In the genomic region with DNA sequence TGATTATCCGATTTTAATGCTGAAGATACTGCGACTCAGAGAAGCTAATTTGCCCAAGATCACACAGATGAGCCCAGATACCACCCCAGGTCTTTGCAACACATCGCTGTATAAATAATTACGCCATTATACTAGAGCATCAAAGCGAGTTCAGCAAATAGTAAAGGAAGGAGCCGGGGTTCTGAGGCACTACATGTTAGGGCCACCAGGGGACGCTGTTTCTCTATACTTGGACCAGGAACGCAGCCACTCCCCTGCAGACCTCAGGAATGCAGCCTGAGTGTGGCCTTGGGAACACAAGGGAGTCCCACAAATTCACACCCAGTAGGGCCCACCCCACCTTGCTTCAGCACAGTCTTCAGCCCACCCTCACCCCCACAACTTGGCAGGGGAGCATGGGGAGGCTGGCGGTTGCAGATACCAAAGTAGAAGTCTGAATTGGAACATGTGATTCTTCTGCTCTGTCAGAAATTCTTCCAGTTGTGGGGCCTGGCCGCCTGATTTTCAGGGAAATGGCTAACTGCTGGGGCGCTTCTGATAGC, we compare ENCODE assay signal across 1 cellular context.
TF ChIP-seq lines count a peak whose summit lies in the region.

No MANE protein-coding gene starts in this region.

TF ChIP-seq in K562, 482 proteins besides CTCF, POLR2A, EP300 and RAD21 (continued from another document and continues in another):
- TF ChIP-seq, protein P1, sequence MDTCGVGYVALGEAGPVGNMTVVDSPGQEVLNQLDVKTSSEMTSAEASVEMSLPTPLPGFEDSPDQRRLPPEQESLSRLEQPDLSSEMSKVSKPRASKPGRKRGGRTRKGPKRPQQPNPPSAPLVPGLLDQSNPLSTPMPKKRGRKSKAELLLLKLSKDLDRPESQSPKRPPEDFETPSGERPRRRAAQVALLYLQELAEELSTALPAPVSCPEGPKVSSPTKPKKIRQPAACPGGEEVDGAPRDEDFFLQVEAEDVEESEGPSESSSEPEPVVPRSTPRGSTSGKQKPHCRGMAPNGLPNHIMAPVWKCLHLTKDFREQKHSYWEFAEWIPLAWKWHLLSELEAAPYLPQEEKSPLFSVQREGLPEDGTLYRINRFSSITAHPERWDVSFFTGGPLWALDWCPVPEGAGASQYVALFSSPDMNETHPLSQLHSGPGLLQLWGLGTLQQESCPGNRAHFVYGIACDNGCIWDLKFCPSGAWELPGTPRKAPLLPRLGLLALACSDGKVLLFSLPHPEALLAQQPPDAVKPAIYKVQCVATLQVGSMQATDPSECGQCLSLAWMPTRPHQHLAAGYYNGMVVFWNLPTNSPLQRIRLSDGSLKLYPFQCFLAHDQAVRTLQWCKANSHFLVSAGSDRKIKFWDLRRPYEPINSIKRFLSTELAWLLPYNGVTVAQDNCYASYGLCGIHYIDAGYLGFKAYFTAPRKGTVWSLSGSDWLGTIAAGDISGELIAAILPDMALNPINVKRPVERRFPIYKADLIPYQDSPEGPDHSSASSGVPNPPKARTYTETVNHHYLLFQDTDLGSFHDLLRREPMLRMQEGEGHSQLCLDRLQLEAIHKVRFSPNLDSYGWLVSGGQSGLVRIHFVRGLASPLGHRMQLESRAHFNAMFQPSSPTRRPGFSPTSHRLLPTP (IDR thresholded peaks at IDR 0.05; ENCODE audit: borderline replicate concordance, extremely low read depth, insufficient read length), result no peak
- TF ChIP-seq TCF7 (IDR thresholded peaks at IDR 0.05; ENCODE audit: borderline replicate concordance), result no peak
- peak; percentile 58 for TF ChIP-seq TEAD4 (IDR thresholded peaks at IDR 0.05; ENCODE audit: low read length)
- no peak for TF ChIP-seq TEAD4 (CRISPR knock-in tag; IDR thresholded peaks at IDR 0.05; ENCODE audit: borderline replicate concordance)
- TF ChIP-seq RCOR1 (IDR thresholded peaks at IDR 0.05; ENCODE audit: borderline replicate concordance in 1 of 2, low read depth in 2 of 2, low read length in 2 of 2), result no peak
- TF ChIP-seq ARID2 (IDR thresholded peaks at IDR 0.05), result peak; percentile 30; the same call in 1 of the 2 replicates
- TF ChIP-seq SETDB1 (IDR thresholded peaks at IDR 0.05; ENCODE audit: low read length), result no peak
- TF ChIP-seq, protein P2, sequence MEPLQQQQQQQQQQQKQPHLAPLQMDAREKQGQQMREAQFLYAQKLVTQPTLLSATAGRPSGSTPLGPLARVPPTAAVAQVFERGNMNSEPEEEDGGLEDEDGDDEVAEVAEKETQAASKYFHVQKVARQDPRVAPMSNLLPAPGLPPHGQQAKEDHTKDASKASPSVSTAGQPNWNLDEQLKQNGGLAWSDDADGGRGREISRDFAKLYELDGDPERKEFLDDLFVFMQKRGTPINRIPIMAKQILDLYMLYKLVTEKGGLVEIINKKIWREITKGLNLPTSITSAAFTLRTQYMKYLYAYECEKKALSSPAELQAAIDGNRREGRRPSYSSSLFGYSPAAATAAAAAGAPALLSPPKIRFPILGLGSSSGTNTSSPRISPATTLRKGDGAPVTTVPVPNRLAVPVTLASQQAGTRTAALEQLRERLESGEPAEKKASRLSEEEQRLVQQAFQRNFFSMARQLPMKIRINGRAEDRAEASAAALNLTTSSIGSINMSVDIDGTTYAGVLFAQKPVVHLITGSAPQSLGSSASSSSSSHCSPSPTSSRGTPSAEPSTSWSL (CRISPR knock-in tag; IDR thresholded peaks at IDR 0.05; ENCODE audit: borderline replicate concordance), result no peak
- TF ChIP-seq HDAC1 (IDR thresholded peaks at IDR 0.05), result no peak
- TF ChIP-seq, protein P3, sequence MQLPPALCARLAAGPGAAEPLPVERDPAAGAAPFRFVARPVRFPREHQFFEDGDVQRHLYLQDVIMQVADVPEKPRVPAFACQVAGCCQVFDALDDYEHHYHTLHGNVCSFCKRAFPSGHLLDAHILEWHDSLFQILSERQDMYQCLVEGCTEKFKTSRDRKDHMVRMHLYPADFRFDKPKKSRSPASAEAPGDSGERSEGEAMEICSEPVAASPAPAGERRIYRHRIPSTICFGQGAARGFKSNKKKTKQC (CRISPR knock-in tag; IDR thresholded peaks at IDR 0.05), result no peak
- no peak for TF ChIP-seq U2AF2 (optimal IDR thresholded peaks at IDR 0.05; ENCODE audit: low read depth, low read length)
- TF ChIP-seq, protein P4, sequence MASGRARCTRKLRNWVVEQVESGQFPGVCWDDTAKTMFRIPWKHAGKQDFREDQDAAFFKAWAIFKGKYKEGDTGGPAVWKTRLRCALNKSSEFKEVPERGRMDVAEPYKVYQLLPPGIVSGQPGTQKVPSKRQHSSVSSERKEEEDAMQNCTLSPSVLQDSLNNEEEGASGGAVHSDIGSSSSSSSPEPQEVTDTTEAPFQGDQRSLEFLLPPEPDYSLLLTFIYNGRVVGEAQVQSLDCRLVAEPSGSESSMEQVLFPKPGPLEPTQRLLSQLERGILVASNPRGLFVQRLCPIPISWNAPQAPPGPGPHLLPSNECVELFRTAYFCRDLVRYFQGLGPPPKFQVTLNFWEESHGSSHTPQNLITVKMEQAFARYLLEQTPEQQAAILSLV (tag; IDR thresholded peaks at IDR 0.05), result no peak
- TF ChIP-seq MYNN (IDR thresholded peaks at IDR 0.05), result no peak
- no peak for TF ChIP-seq MYNN (CRISPR knock-in tag; IDR thresholded peaks at IDR 0.05)
- TF ChIP-seq ZNF76 (CRISPR knock-in tag; IDR thresholded peaks at IDR 0.05; ENCODE audit: borderline replicate concordance), result no peak
- 0 out of 2 replicates have a peak, but pooled peaks have one; percentile 30 for TF ChIP-seq RB1 (IDR thresholded peaks at IDR 0.05; ENCODE audit: low read depth)
- peak; percentile 53; the same call in 1 of the 2 replicates for TF ChIP-seq STAG1 (CRISPR knock-in tag; IDR thresholded peaks at IDR 0.05; ENCODE audit: borderline replicate concordance)
- TF ChIP-seq, protein P5, sequence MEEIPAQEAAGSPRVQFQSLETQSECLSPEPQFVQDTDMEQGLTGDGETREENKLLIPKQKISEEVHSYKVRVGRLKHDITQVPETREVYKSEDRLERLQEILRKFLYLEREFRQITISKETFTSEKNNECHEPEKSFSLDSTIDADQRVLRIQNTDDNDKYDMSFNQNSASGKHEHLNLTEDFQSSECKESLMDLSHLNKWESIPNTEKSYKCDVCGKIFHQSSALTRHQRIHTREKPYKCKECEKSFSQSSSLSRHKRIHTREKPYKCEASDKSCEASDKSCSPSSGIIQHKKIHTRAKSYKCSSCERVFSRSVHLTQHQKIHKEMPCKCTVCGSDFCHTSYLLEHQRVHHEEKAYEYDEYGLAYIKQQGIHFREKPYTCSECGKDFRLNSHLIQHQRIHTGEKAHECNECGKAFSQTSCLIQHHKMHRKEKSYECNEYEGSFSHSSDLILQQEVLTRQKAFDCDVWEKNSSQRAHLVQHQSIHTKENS (CRISPR knock-in tag; IDR thresholded peaks at IDR 0.05), result no peak
- TF ChIP-seq RNF2 (IDR thresholded peaks at IDR 0.05), result no peak
- TF ChIP-seq CCNT2 (IDR thresholded peaks at IDR 0.05; ENCODE audit: borderline replicate concordance, extremely low read depth, insufficient read length, low read depth, low read length), result no peak
- TF ChIP-seq CHCHD3 (CRISPR knock-in tag; IDR thresholded peaks at IDR 0.05), result no peak
- TF ChIP-seq, protein P6, sequence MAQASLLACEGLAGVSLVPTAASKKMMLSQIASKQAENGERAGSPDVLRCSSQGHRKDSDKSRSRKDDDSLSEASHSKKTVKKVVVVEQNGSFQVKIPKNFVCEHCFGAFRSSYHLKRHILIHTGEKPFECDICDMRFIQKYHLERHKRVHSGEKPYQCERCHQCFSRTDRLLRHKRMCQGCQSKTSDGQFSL (CRISPR knock-in tag; IDR thresholded peaks at IDR 0.05), result no peak
- TF ChIP-seq, protein P6 (tag; IDR thresholded peaks at IDR 0.05), result no peak
- TF ChIP-seq, protein P7, sequence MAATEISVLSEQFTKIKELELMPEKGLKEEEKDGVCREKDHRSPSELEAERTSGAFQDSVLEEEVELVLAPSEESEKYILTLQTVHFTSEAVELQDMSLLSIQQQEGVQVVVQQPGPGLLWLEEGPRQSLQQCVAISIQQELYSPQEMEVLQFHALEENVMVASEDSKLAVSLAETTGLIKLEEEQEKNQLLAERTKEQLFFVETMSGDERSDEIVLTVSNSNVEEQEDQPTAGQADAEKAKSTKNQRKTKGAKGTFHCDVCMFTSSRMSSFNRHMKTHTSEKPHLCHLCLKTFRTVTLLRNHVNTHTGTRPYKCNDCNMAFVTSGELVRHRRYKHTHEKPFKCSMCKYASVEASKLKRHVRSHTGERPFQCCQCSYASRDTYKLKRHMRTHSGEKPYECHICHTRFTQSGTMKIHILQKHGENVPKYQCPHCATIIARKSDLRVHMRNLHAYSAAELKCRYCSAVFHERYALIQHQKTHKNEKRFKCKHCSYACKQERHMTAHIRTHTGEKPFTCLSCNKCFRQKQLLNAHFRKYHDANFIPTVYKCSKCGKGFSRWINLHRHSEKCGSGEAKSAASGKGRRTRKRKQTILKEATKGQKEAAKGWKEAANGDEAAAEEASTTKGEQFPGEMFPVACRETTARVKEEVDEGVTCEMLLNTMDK (IDR thresholded peaks at IDR 0.05; ENCODE audit: borderline replicate concordance, insufficient read depth, low read depth, low read length, poor library complexity, severe bottlenecking), result peak; percentile 13
- TF ChIP-seq, protein P8, sequence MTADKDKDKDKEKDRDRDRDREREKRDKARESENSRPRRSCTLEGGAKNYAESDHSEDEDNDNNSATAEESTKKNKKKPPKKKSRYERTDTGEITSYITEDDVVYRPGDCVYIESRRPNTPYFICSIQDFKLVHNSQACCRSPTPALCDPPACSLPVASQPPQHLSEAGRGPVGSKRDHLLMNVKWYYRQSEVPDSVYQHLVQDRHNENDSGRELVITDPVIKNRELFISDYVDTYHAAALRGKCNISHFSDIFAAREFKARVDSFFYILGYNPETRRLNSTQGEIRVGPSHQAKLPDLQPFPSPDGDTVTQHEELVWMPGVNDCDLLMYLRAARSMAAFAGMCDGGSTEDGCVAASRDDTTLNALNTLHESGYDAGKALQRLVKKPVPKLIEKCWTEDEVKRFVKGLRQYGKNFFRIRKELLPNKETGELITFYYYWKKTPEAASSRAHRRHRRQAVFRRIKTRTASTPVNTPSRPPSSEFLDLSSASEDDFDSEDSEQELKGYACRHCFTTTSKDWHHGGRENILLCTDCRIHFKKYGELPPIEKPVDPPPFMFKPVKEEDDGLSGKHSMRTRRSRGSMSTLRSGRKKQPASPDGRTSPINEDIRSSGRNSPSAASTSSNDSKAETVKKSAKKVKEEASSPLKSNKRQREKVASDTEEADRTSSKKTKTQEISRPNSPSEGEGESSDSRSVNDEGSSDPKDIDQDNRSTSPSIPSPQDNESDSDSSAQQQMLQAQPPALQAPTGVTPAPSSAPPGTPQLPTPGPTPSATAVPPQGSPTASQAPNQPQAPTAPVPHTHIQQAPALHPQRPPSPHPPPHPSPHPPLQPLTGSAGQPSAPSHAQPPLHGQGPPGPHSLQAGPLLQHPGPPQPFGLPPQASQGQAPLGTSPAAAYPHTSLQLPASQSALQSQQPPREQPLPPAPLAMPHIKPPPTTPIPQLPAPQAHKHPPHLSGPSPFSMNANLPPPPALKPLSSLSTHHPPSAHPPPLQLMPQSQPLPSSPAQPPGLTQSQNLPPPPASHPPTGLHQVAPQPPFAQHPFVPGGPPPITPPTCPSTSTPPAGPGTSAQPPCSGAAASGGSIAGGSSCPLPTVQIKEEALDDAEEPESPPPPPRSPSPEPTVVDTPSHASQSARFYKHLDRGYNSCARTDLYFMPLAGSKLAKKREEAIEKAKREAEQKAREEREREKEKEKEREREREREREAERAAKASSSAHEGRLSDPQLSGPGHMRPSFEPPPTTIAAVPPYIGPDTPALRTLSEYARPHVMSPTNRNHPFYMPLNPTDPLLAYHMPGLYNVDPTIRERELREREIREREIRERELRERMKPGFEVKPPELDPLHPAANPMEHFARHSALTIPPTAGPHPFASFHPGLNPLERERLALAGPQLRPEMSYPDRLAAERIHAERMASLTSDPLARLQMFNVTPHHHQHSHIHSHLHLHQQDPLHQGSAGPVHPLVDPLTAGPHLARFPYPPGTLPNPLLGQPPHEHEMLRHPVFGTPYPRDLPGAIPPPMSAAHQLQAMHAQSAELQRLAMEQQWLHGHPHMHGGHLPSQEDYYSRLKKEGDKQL (CRISPR knock-in tag; IDR thresholded peaks at IDR 0.05; ENCODE audit: borderline replicate concordance), result no peak
- no peak for TF ChIP-seq MAZ (CRISPR knock-in tag; conservative IDR thresholded peaks at IDR 0.05 in 1 of 2, IDR thresholded peaks at IDR 0.05 in 1 of 2)
- no peak for TF ChIP-seq MTF1 (CRISPR knock-in tag; IDR thresholded peaks at IDR 0.05; ENCODE audit: borderline replicate concordance)
- TF ChIP-seq POLR2AphosphoS2 (IDR thresholded peaks at IDR 0.05; ENCODE audit: low read length), result no peak
- TF ChIP-seq ZNF79 (CRISPR knock-in tag; IDR thresholded peaks at IDR 0.05; ENCODE audit: low read depth), result no peak
- TF ChIP-seq, protein P9, sequence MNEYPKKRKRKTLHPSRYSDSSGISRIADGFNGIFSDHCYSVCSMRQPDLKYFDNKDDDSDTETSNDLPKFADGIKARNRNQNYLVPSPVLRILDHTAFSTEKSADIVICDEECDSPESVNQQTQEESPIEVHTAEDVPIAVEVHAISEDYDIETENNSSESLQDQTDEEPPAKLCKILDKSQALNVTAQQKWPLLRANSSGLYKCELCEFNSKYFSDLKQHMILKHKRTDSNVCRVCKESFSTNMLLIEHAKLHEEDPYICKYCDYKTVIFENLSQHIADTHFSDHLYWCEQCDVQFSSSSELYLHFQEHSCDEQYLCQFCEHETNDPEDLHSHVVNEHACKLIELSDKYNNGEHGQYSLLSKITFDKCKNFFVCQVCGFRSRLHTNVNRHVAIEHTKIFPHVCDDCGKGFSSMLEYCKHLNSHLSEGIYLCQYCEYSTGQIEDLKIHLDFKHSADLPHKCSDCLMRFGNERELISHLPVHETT (CRISPR knock-in tag; conservative IDR thresholded peaks at IDR 0.05 in 1 of 2, IDR thresholded peaks at IDR 0.05 in 1 of 2), result no peak
- peak; percentile 74; the same call in 1 of the 2 replicates for TF ChIP-seq TEAD2 (tag; IDR thresholded peaks at IDR 0.05)
- TF ChIP-seq, protein P10, sequence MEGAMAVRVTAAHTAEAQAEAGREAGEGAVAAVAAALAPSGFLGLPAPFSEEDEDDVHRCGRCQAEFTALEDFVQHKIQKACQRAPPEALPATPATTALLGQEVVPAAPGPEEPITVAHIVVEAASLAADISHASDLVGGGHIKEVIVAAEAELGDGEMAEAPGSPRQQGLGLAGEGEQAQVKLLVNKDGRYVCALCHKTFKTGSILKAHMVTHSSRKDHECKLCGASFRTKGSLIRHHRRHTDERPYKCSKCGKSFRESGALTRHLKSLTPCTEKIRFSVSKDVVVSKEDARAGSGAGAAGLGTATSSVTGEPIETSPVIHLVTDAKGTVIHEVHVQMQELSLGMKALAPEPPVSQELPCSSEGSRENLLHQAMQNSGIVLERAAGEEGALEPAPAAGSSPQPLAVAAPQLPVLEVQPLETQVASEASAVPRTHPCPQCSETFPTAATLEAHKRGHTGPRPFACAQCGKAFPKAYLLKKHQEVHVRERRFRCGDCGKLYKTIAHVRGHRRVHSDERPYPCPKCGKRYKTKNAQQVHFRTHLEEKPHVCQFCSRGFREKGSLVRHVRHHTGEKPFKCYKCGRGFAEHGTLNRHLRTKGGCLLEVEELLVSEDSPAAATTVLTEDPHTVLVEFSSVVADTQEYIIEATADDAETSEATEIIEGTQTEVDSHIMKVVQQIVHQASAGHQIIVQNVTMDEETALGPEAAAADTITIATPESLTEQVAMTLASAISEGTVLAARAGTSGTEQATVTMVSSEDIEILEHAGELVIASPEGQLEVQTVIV (CRISPR knock-in tag; IDR thresholded peaks at IDR 0.05; ENCODE audit: borderline replicate concordance), result no peak
- TF ChIP-seq PPARD (CRISPR knock-in tag; IDR thresholded peaks at IDR 0.05), result no peak
- TF ChIP-seq MBD2 (IDR thresholded peaks at IDR 0.05; ENCODE audit: borderline replicate concordance, low read depth), result no peak
- TF ChIP-seq PRPF4 (IDR thresholded peaks at IDR 0.05; ENCODE audit: insufficient read depth, low read depth, low read length, poor library complexity, severe bottlenecking), result no peak
- peak; percentile 93 for TF ChIP-seq SMC3 (conservative IDR thresholded peaks at IDR 0.05; ENCODE audit: insufficient read depth, low read depth, low read length)
- TF ChIP-seq ZNF146 (CRISPR knock-in tag; IDR thresholded peaks at IDR 0.05; ENCODE audit: unreplicated experiment), result no peak
